ENCODE assay signal across 25 cellular contexts in the genomic region with DNA sequence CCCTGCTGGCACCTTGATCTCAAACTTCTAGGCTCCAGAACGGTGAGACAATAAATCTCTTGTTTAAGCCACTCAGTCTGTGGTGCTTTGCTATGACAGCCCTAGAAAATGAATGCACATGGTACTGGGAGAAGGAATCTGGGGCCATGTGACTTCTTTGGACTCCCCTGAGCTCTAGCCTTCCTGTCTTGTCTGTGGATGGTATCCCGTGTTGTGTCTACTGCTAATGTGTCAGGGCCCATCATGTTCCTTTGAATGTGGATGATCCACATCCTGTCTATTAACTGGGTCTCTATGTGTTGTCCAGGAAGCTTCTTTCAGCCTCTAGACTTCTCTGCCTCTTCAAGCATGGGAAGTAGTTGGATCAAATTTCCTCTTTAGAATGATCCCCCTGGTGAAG. TPM values are rescaled to one million over a fixed set of nuclear protein-coding genes. Genes with fewer than 3 reads are reported as not detected.
A peak's percentile ranks its signal among the peaks of the same experiment; 100 is the strongest.
DNase-seq lines count a peak whose midpoint lies in the region; ATAC-seq and TF ChIP-seq lines count a peak whose summit lies in the region.
"Had no signal": no experiment of that assay in that cellular context is flagged by ENCODE, and none has a peak within 500 bp of the region (broad histone marks: within the 10 kb centered on the region; RNA-seq: fewer than 3 reads in every experiment).

No MANE protein-coding gene starts in this region.

- intact Hi-C loops in mucosa of descending colon (cut with DNase I, micrococcal nuclease), result no loop called here

- H2AFZ ChIP-seq in GM23338, result no peak overlapping the region

- TF ChIP-seq CTCF in mucosa of descending colon (IDR thresholded peaks at IDR 0.05), result no peak
- TF ChIP-seq CTCF in GM23338 (conservative IDR thresholded peaks at IDR 0.05; ENCODE audit: low read depth in 2 of 2), result no peak

- peaks cover 19% of the 10 kb centered on the region for H3K9me3 Mint-ChIP-seq in activated naive CD8-positive, alpha-beta T cell treated with anti-CD3 and anti-CD28 coated beads for 36 hours
- H3K9me3 Mint-ChIP-seq in GM23338, result no peaks in the 10 kb centered on the region
- H3K9me3 Mint-ChIP-seq: H9 had no signal

- peaks cover 63% of the 10 kb centered on the region for H3K36me3 Mint-ChIP-seq in activated naive CD8-positive, alpha-beta T cell treated with anti-CD3 and anti-CD28 coated beads for 36 hours
- H3K36me3 Mint-ChIP-seq in GM23338 (ENCODE audit: low read depth), result no peaks in the 10 kb centered on the region

- no peaks in the 10 kb centered on the region for H3K27me3 Mint-ChIP-seq in activated naive CD8-positive, alpha-beta T cell treated with anti-CD3 and anti-CD28 coated beads for 36 hours
- H3K27me3 Mint-ChIP-seq in GM23338 (ENCODE audit: insufficient read depth, low read depth, poor library complexity), result peaks cover 2% of the 10 kb centered on the region

- no peak overlapping the region for H3K4me3 ChIP-seq in mucosa of descending colon
- no peak overlapping the region for H3K4me3 ChIP-seq in GM23338
- H3K4me3 ChIP-seq: transverse colon had no signal

- H3K4me1 Mint-ChIP-seq in activated naive CD8-positive, alpha-beta T cell treated with anti-CD3 and anti-CD28 coated beads for 36 hours, result peaks cover 68% of the 10 kb centered on the region
- no peaks in the 10 kb centered on the region for H3K4me1 Mint-ChIP-seq in GM23338

- H3K79me2 ChIP-seq in GM23338 (replicated peaks; ENCODE audit: insufficient read depth), result no peaks in the 10 kb centered on the region

- no peak overlapping the region for H3K4me2 ChIP-seq in GM23338

- no peaks in the 10 kb centered on the region for H3K36me3 ChIP-seq in mucosa of descending colon (ENCODE audit: low read depth)
- no peaks in the 10 kb centered on the region for H3K36me3 ChIP-seq in GM23338 (ENCODE audit: insufficient read depth)
- H3K36me3 ChIP-seq: transverse colon had no signal

- peak overlapping the region; percentile 40 for H3K27ac Mint-ChIP-seq in activated naive CD8-positive, alpha-beta T cell treated with anti-CD3 and anti-CD28 coated beads for 36 hours
- H3K27ac Mint-ChIP-seq in GM23338, result no peak overlapping the region
- H3K27ac Mint-ChIP-seq: H9 had no signal

- H3K4me1 ChIP-seq in mucosa of descending colon (ENCODE audit: low read depth), result no peaks in the 10 kb centered on the region
- no peaks in the 10 kb centered on the region for H3K4me1 ChIP-seq in GM23338 (ENCODE audit: insufficient read depth)
- H3K4me1 ChIP-seq: transverse colon had no signal

- no peak overlapping the region for H3K4me3 Mint-ChIP-seq in activated naive CD8-positive, alpha-beta T cell treated with anti-CD3 and anti-CD28 coated beads for 36 hours
- H3K4me3 Mint-ChIP-seq in GM23338, result no peak overlapping the region
- H3K4me3 Mint-ChIP-seq: H9 had no signal

- peaks cover 13% of the 10 kb centered on the region for H3K9me2 ChIP-seq in GM23338 (ENCODE audit: insufficient read depth)

- no peaks in the 10 kb centered on the region for H3F3A ChIP-seq in GM23338 (replicated peaks; ENCODE audit: low read depth)

- H4K20me1 ChIP-seq in GM23338 (replicated peaks; ENCODE audit: insufficient read depth), result no peaks in the 10 kb centered on the region

- no peak overlapping the region for H3K27ac ChIP-seq in GM23338 (ENCODE audit: low read depth)
- H3K27ac ChIP-seq: 22Rv1, transverse colon had no signal

- DNase-seq in DMS53 (lab: John Stamatoyannopoulos, UW) (peak; percentile 3), DMS53 treated with DMSO at 0.1 percent for 48 hours (lab: John Stamatoyannopoulos, UW; ENCODE audit: unreplicated experiment) (no peak), A172 (ENCODE audit: low spot score) (peak; percentile 24), HT1080 (ENCODE audit: low read depth) (peak; percentile 55), mucosa of descending colon (no peak), GM23338 (ENCODE audit: low spot score) (no peak)
- DNase-seq in activated naive CD8-positive, alpha-beta T cell treated with anti-CD3 and anti-CD28 coated beads for 36 hours, result no peak
- DNase-seq: cerebellar nuclear complex, COR-L47, EL, glutamatergic neuron, H9, mammary epithelial cell, NCI-H1048, NCI-H187 treated with DMSO at 0.1 percent for 48 hours, NCI-H226, NCI-H748 treated with DMSO at 0.1 percent for 48 hours, nucleus accumbens, Right ventricle myocardium superior, transverse colon had no signal

- no peaks in the 10 kb centered on the region for H3K27me3 ChIP-seq in GM23338 (ENCODE audit: insufficient read depth)
- H3K27me3 ChIP-seq: transverse colon had no signal

- no peaks in the 10 kb centered on the region for H3K9me3 ChIP-seq in mucosa of descending colon
- H3K9me3 ChIP-seq: transverse colon had no signal

- no peak for ATAC-seq in mucosa of descending colon
- ATAC-seq in HG03095 (IDR thresholded peaks at IDR 0.05; ENCODE audit: unreplicated experiment), result no peak
- ATAC-seq in GM23338, result no peak
- ATAC-seq: activated CD4-positive, CD25-positive, alpha-beta regulatory T cell treated with anti-CD3 and anti-CD28 coated beads, Interleukin-2, amount 50 U/mL, for 24 hours had no signal

TF ChIP-seq in GM23338, 12 proteins besides CTCF, POLR2A, EP300 and RAD21 (continues in another document):
- no peak for TF ChIP-seq NANOG (IDR thresholded peaks at IDR 0.05; ENCODE audit: borderline replicate concordance)

RNA-seq across cellular contexts. Expression of a gene that starts 25.1 kb away (rescaled TPM):
- 114 and 160 TPM in 2 replicates for total RNA-seq in A172 (2014; rRNA removed; shearing (Covaris generic))
- total RNA-seq in HT1080 (2014; rRNA removed; shearing (Covaris generic)), result 12.2 and 13.9 TPM in 2 replicates
- 7.3 and 12.6 TPM in 2 replicates for polyA plus RNA-seq in HT1080 (2015; cell fraction: cytosol; rRNA removed)
- polyA plus RNA-seq in HT1080 (2015; cell fraction: nucleus; rRNA removed), result 18.9 and 24.6 TPM in 2 replicates
- 100 to 1,000 TPM; 112 to 117 TPM for total RNA-seq in activated naive CD8-positive, alpha-beta T cell treated with anti-CD3 and anti-CD28 coated beads for 36 hours
- total RNA-seq in mucosa of descending colon, result 10 to 100 TPM in 2 of 3 donors, 1 to 10 TPM in 1; 6.6 to 16.9 (median 10.4) TPM
- not detected in 2 replicates for total RNA-seq in GM23338 (2014; rRNA removed; shearing (Covaris generic))
- not detected in 2 replicates for polyA plus RNA-seq in GM23338 (2016; fragmentation: Nextera tagmentation; extraction: Ambion mirVana)
- total RNA-seq: H9 had no signal

RNA-seq across cellular contexts. Expression of a gene that starts 56.7 kb away (rescaled TPM):
- 3.4 and 5.1 TPM in 2 replicates for total RNA-seq in A172 (2014; rRNA removed; shearing (Covaris generic))
- 0.43 and 0.61 TPM in 2 replicates for total RNA-seq in HT1080 (2014; rRNA removed; shearing (Covaris generic))
- 0.21 TPM in 1 of 2 replicates, not detected in the other for polyA plus RNA-seq in HT1080 (2015; cell fraction: cytosol; rRNA removed)
- polyA plus RNA-seq in HT1080 (2015; cell fraction: nucleus; rRNA removed), result 0.28 TPM in 1 of 2 replicates, not detected in the other
- under 1 TPM; 0.68 to 0.74 TPM for total RNA-seq in activated naive CD8-positive, alpha-beta T cell treated with anti-CD3 and anti-CD28 coated beads for 36 hours
- not detected for total RNA-seq in mucosa of descending colon
- not detected in 2 replicates for total RNA-seq in GM23338 (2014; rRNA removed; shearing (Covaris generic))
- polyA plus RNA-seq in GM23338 (2016; fragmentation: Nextera tagmentation; extraction: Ambion mirVana), result 0.37 and 0.73 TPM in 2 replicates
- total RNA-seq: H9, kidney epithelial cell, mammary epithelial cell, pulmonary artery endothelial cell, Right ventricle myocardium superior, transverse colon had no signal
- polyA plus RNA-seq: mammary epithelial cell had no signal

Comparison
In these comparisons a context has a peak if more than half of its experiments do, and no peak if none do; other contexts are left out.
1. DNase-seq: peak in DMS53 (single experiment), A172 (single experiment) and HT1080 (single experiment); none in DMS53 treated with DMSO at 0.1 percent for 48 hours (single experiment), activated naive CD8-positive, alpha-beta T cell treated with anti-CD3 and anti-CD28 coated beads for 36 hours (single experiment), mucosa of descending colon (0 of 3) and GM23338 (single experiment).